ENCODE assay signal across 11 cellular contexts in genomic region chr10:74822583-74823089, GRCh38. TPM values are rescaled to one million over a fixed set of nuclear protein-coding genes. Genes with fewer than 3 reads are reported as not detected.
DNase-seq lines count a peak whose midpoint lies in the region; ATAC-seq and TF ChIP-seq lines count a peak whose summit lies in the region.
"Had no signal": no experiment of that assay in that cellular context is flagged by ENCODE, and none has a peak within 500 bp of the region (broad histone marks: within the 10 kb centered on the region; RNA-seq: fewer than 3 reads in every experiment).

No MANE protein-coding gene starts in this region.

- TF ChIP-seq POLR2A in body of pancreas (IDR thresholded peaks at IDR 0.05) (no peak), prostate gland (IDR thresholded peaks at IDR 0.05) (no peak)

- H3K9me3 Mint-ChIP-seq in CD4-positive, CD25-positive, alpha-beta regulatory T cell = no peaks in the 10 kb centered on the region
- H3K9me3 Mint-ChIP-seq in nephron progenitor cell (peaks cover 9% of the 10 kb centered on the region), endothelial cell (ENCODE audit: unreplicated experiment) (no peaks in the 10 kb centered on the region)
- H3K9me3 Mint-ChIP-seq: activated T-cell treated with anti-CD3 and anti-CD28 coated beads, Interleukin-2, amount 50 U/mL, for 24 hours had no signal

- no peak overlapping the region for H3K27ac ChIP-seq in CD4-positive, CD25-positive, alpha-beta regulatory T cell (ENCODE audit: insufficient read depth, low read length, poor library complexity, severe bottlenecking)
- H3K27ac ChIP-seq in body of pancreas (peak overlapping the region in 3 of 4 donors; percentile 24 to 54 (median 53)), prostate gland (no peak overlapping the region)

- H3K4me1 ChIP-seq in CD4-positive, CD25-positive, alpha-beta regulatory T cell (ENCODE audit: control insufficient read depth, insufficient read depth, low read length, poor library complexity, severe bottlenecking) = peaks cover 37% of the 10 kb centered on the region
- H3K4me1 ChIP-seq in body of pancreas (peaks cover 40% of the 10 kb centered on the region), prostate gland (replicated peaks) (peaks cover 16% of the 10 kb centered on the region)

- peak overlapping the region; percentile 50 for H3K4me3 ChIP-seq in CD4-positive, CD25-positive, alpha-beta regulatory T cell (ENCODE audit: low read depth, low read length)
- H3K4me3 ChIP-seq in MG63 (no peak overlapping the region), body of pancreas (no peak overlapping the region), prostate gland (no peak overlapping the region)
- H3K4me3 ChIP-seq: dorsolateral prefrontal cortex had no signal

- peak overlapping the region in 2 of 3 donors; percentile 21 to 88 for H3K27ac Mint-ChIP-seq in CD4-positive, CD25-positive, alpha-beta regulatory T cell
- H3K27ac Mint-ChIP-seq in nephron progenitor cell (no peak overlapping the region), endothelial cell (ENCODE audit: unreplicated experiment) (no peak overlapping the region)
- H3K27ac Mint-ChIP-seq: activated T-cell treated with anti-CD3 and anti-CD28 coated beads, Interleukin-2, amount 50 U/mL, for 24 hours had no signal

- H3K36me3 Mint-ChIP-seq in CD4-positive, CD25-positive, alpha-beta regulatory T cell = no peaks in the 10 kb centered on the region
- H3K36me3 Mint-ChIP-seq in nephron progenitor cell (ENCODE audit: low read depth) (peaks cover 7% of the 10 kb centered on the region), endothelial cell (ENCODE audit: low read depth, unreplicated experiment) (peaks cover 9% of the 10 kb centered on the region)

- H3K9me3 ChIP-seq in CD4-positive, CD25-positive, alpha-beta regulatory T cell (ENCODE audit: control insufficient read depth in 2 of 2, low read length in 2 of 2) = no peaks in the 10 kb centered on the region
- H3K9me3 ChIP-seq in MG63 = peaks cover 2% of the 10 kb centered on the region
- H3K9me3 ChIP-seq in body of pancreas = no peaks in the 10 kb centered on the region
- no peaks in the 10 kb centered on the region for H3K9me3 ChIP-seq in prostate gland

- TF ChIP-seq CTCF in body of pancreas (IDR thresholded peaks at IDR 0.05) (no peak), nephron progenitor cell (IDR thresholded peaks at IDR 0.05) (no peak), endothelial cell (IDR thresholded peaks at IDR 0.05; ENCODE audit: unreplicated experiment) (no peak), prostate gland (IDR thresholded peaks at IDR 0.05) (no peak)

- peaks cover 6 to 48% (median 34%) of the 10 kb centered on the region in 4 donors for H3K4me1 Mint-ChIP-seq in CD4-positive, CD25-positive, alpha-beta regulatory T cell
- peaks cover 44% of the 10 kb centered on the region for H3K4me1 Mint-ChIP-seq in nephron progenitor cell
- peaks cover 12% of the 10 kb centered on the region for H3K4me1 Mint-ChIP-seq in endothelial cell (ENCODE audit: unreplicated experiment)

- no peaks in the 10 kb centered on the region for H3K36me3 ChIP-seq in CD4-positive, CD25-positive, alpha-beta regulatory T cell (ENCODE audit: control insufficient read depth, insufficient read depth, low read length)
- H3K36me3 ChIP-seq in MG63 (no peaks in the 10 kb centered on the region), body of pancreas (replicated peaks in 1 of 2; ENCODE audit: insufficient read depth in 1 of 2, low read depth in 2 of 2) (no peaks in the 10 kb centered on the region), prostate gland (no peaks in the 10 kb centered on the region)

- ATAC-seq in CD4-positive, CD25-positive, alpha-beta regulatory T cell (ENCODE audit: low read depth in 2 of 2) = no peak
- ATAC-seq in body of pancreas = no peak

- H3K4me3 Mint-ChIP-seq in CD4-positive, CD25-positive, alpha-beta regulatory T cell = peak overlapping the region in 3 of 4 donors; percentile 15 to 89 (median 66)
- H3K4me3 Mint-ChIP-seq in nephron progenitor cell (peak overlapping the region; percentile 83), endothelial cell (ENCODE audit: unreplicated experiment) (no peak overlapping the region)
- H3K4me3 Mint-ChIP-seq: activated T-cell treated with anti-CD3 and anti-CD28 coated beads, Interleukin-2, amount 50 U/mL, for 24 hours had no signal

- WGBS in body of pancreas, 2 donors = 50 to 64% methylated on average over 2 of the region's 2 CpGs
- WGBS in prostate gland = 59% methylated on average over 2 of the region's 2 CpGs

- intact Hi-C loops in body of pancreas (cut with DNase I) (no loop called here), prostate gland (cut with DNase I) (loop anchor here (5.0 kb wide), 1 partner anchor 200 kb away; no protein-coding TSS in a partner anchor)

- no peaks in the 10 kb centered on the region for H3K27me3 ChIP-seq in CD4-positive, CD25-positive, alpha-beta regulatory T cell (ENCODE audit: control insufficient read depth, insufficient read depth, low read length)
- H3K27me3 ChIP-seq in MG63 (no peaks in the 10 kb centered on the region), body of pancreas (no peaks in the 10 kb centered on the region), prostate gland (replicated peaks; ENCODE audit: insufficient read depth) (no peaks in the 10 kb centered on the region)
- H3K27me3 ChIP-seq: dorsolateral prefrontal cortex had no signal

- no peak for DNase-seq in CD4-positive, CD25-positive, alpha-beta regulatory T cell
- peak; percentile 46 for DNase-seq in MG63
- DNase-seq in body of pancreas = no peak
- DNase-seq in nephron progenitor cell = no peak
- no peak for DNase-seq in endothelial cell (ENCODE audit: low spot score)
- DNase-seq in stimulated activated CD4-positive, alpha-beta T cell treated with anti-CD3 and anti-CD28 coated beads, Interleukin-2, amount 100 ng/mL, for 48 hours = no peak
- DNase-seq in GM19238 (ENCODE audit: insufficient read length, low spot score) = no peak
- DNase-seq in prostate gland (ENCODE audit: low spot score) = no peak
- DNase-seq: activated T-cell treated with anti-CD3 and anti-CD28 coated beads, Interleukin-2, amount 50 U/mL, for 24 hours; DMS153; dorsolateral prefrontal cortex had no signal

- H3K27me3 Mint-ChIP-seq in CD4-positive, CD25-positive, alpha-beta regulatory T cell = peaks cover 5% of the 10 kb centered on the region
- H3K27me3 Mint-ChIP-seq in nephron progenitor cell (ENCODE audit: low read depth, poor library complexity) (peaks cover 2% of the 10 kb centered on the region), endothelial cell (ENCODE audit: unreplicated experiment) (peaks cover 6% of the 10 kb centered on the region)
- H3K27me3 Mint-ChIP-seq: activated T-cell treated with anti-CD3 and anti-CD28 coated beads, Interleukin-2, amount 50 U/mL, for 24 hours had no signal

RNA-seq across cellular contexts. Expression of gene KAT6B, which starts 3.8 kb away (rescaled TPM):
- total RNA-seq in CD4-positive, CD25-positive, alpha-beta regulatory T cell = 67.1 TPM
- 10 to 100 TPM; 14.5 to 18.8 (median 15.8) TPM for polyA plus RNA-seq in CD4-positive, CD25-positive, alpha-beta regulatory T cell
- 6.0 and 6.7 TPM in 2 replicates for total RNA-seq in MG63 (2014; rRNA removed; shearing (Covaris generic); ENCODE audit: low replicate concordance)
- total RNA-seq in body of pancreas = 10 to 100 TPM; 39.9 to 45.9 TPM
- 18.1 TPM for total RNA-seq in endothelial cell (ENCODE audit: unreplicated experiment)
- 10 to 100 TPM; 28.0 to 97.8 TPM for total RNA-seq in prostate gland

Comparison
In these comparisons a context has a peak if more than half of its experiments do, and no peak if none do; other contexts are left out.
1. H3K27ac ChIP-seq: peak in body of pancreas (3 of 4); none in CD4-positive, CD25-positive, alpha-beta regulatory T cell (single experiment) and prostate gland (0 of 2).
2. H3K27ac Mint-ChIP-seq: peak in CD4-positive, CD25-positive, alpha-beta regulatory T cell (2 of 3); none in nephron progenitor cell (single experiment) and endothelial cell (single experiment).